Comparison of ENCODE assay signal across 2 cellular contexts in genomic region chr1:27346357-27346756, GRCh38.
TF ChIP-seq lines count a peak whose summit lies in the region.

No MANE protein-coding gene starts in this region.

TF ChIP-seq in HCT116, 20 proteins besides CTCF, POLR2A, EP300 and RAD21:
- TF ChIP-seq ZFX (IDR thresholded peaks at IDR 0.05) (no peak), JUND (IDR thresholded peaks at IDR 0.05) (no peak), TCF7L2 (IDR thresholded peaks at IDR 0.05; ENCODE audit: borderline replicate concordance, extremely low read depth, insufficient read depth, insufficient read length) (no peak), EZH2 (IDR thresholded peaks at IDR 0.05) (no peak), SRF (IDR thresholded peaks at IDR 0.05; ENCODE audit: low read depth) (no peak), ELF1 (IDR thresholded peaks at IDR 0.05; ENCODE audit: borderline replicate concordance, low read depth) (no peak), FOSL1 (IDR thresholded peaks at IDR 0.05; ENCODE audit: low read depth) (no peak), EGR1 (IDR thresholded peaks at IDR 0.05; ENCODE audit: low read depth) (no peak), CEBPB (IDR thresholded peaks at IDR 0.05; ENCODE audit: low read depth) (no peak), SIN3A (IDR thresholded peaks at IDR 0.05; ENCODE audit: low read depth) (no peak), POLR2AphosphoS5 (IDR thresholded peaks at IDR 0.05; ENCODE audit: low read depth, low read length) (no peak), EZH2phosphoT487 (IDR thresholded peaks at IDR 0.05; ENCODE audit: borderline replicate concordance) (no peak), MAX (IDR thresholded peaks at IDR 0.05) (no peak), ATF3 (IDR thresholded peaks at IDR 0.05) (no peak), SP1 (IDR thresholded peaks at IDR 0.05; ENCODE audit: low read depth) (no peak), CBX3 (IDR thresholded peaks at IDR 0.05; ENCODE audit: low read depth) (no peak), ZNF274 (IDR thresholded peaks at IDR 0.05; ENCODE audit: low read depth, low read length) (no peak), ZBTB33 (IDR thresholded peaks at IDR 0.05; ENCODE audit: extremely low read depth, insufficient replicate concordance, low read length) (no peak), YY1 (IDR thresholded peaks at IDR 0.05; ENCODE audit: extremely low read depth, insufficient replicate concordance, low read depth, low read length) (no peak)

TF ChIP-seq in K562, 482 proteins besides CTCF, POLR2A, EP300 and RAD21:
- no peak for TF ChIP-seq SIN3A (IDR thresholded peaks at IDR 0.05; ENCODE audit: borderline replicate concordance in 2 of 2, control insufficient read depth in 1 of 2, low read depth in 2 of 2, low read length in 2 of 2)
- no peak for TF ChIP-seq ZBTB12 (CRISPR knock-in tag; IDR thresholded peaks at IDR 0.05)
- TF ChIP-seq FOXA3 (CRISPR knock-in tag; conservative IDR thresholded peaks at IDR 0.05 in 1 of 2, IDR thresholded peaks at IDR 0.05 in 1 of 2): no peak
- TF ChIP-seq ZNF354B (CRISPR knock-in tag; IDR thresholded peaks at IDR 0.05): no peak
- no peak for TF ChIP-seq CREBBP (IDR thresholded peaks at IDR 0.05; ENCODE audit: low read depth, low read length)
- no peak for TF ChIP-seq KDM1A (IDR thresholded peaks at IDR 0.05)
- TF ChIP-seq PHB2 (IDR thresholded peaks at IDR 0.05; ENCODE audit: low read depth): no peak
- TF ChIP-seq RBM25 (IDR thresholded peaks at IDR 0.05; ENCODE audit: low read depth, low read length, severe bottlenecking): peak; percentile 57
- no peak for TF ChIP-seq ZNF75A (CRISPR knock-in tag; IDR thresholded peaks at IDR 0.05)
- no peak for TF ChIP-seq ZNF133 (CRISPR knock-in tag; IDR thresholded peaks at IDR 0.05)
- no peak for TF ChIP-seq SNAPC5 (CRISPR knock-in tag; IDR thresholded peaks at IDR 0.05)
- no peak for TF ChIP-seq CTCFL (IDR thresholded peaks at IDR 0.05; ENCODE audit: borderline replicate concordance, insufficient read depth, low read depth, low read length, poor library complexity, severe bottlenecking)
- TF ChIP-seq ELK3 (CRISPR knock-in tag; IDR thresholded peaks at IDR 0.05): no peak
- peak; percentile 96 for TF ChIP-seq ZNF121 (CRISPR knock-in tag; conservative IDR thresholded peaks at IDR 0.05)
